ENCODE assay signal across 8 cellular contexts in the genomic region with DNA sequence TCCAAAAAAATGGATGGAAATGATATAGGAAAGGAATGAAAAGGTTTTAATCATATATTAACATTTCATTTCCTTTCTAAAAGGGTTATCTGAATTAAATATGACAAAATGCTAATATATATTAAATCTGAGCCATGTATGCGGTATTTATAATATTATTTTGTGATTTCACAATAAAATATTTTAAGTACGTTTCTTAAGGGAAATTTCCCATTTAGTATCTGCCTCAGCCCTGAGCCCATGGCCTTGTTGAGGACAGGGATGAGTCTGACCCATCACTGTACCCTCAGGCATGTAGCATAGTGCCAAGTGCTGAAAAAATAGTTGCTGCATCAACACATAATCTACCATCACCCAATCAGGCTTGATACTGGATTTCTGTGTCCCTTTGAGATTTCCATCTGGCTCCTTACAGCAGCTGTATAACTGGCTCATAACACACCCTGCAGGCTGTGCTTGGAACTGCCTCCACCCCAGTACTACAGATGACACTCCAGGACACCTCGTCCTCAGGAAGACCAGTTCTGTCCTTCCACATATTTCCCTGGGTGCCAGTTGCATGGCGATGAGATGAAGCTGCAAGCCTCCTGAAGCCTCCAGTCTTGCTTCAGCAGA. TPM values are rescaled to one million over a fixed set of nuclear protein-coding genes. Genes with fewer than 3 reads are reported as not detected.
A peak's percentile ranks its signal among the peaks of the same experiment; 100 is the strongest.
DNase-seq lines count a peak whose midpoint lies in the region; ATAC-seq and TF ChIP-seq lines count a peak whose summit lies in the region.

No MANE protein-coding gene starts in this region.

- no peaks in the 10 kb centered on the region for H3K9me3 ChIP-seq in breast epithelium
- H3K9me3 ChIP-seq in testis: no peaks in the 10 kb centered on the region

- H3K9me3 Mint-ChIP-seq in MCF 10A (ENCODE audit: unreplicated experiment) (peaks cover 9% of the 10 kb centered on the region), WTC11 (no peaks in the 10 kb centered on the region)

- CTCF ChIA-PET in MCF 10A (lab: Yijun Ruan, JAX): no interaction called here
- CTCF ChIA-PET in WTC11 (lab: Charles Lee): interaction anchor here (0.6 to 1.6 kb wide), 6 partner anchors 11 to 101 kb away, joined by 3 to 6 read pairs (median 3); no protein-coding TSS in a partner anchor

- H3K27me3 ChIP-seq in breast epithelium: no peaks in the 10 kb centered on the region
- no peaks in the 10 kb centered on the region for H3K27me3 ChIP-seq in testis

- BruUV-seq in MCF 10A (replicated peaks; lab: Mats Ljungman, UMichigan): no TSS peak

- DNase-seq in MCF 10A (ENCODE audit: unreplicated experiment): peak; percentile 54
- no peak for DNase-seq in breast epithelium (ENCODE audit: low spot score in 2 of 2)
- DNase-seq in WTC11 (ENCODE audit: low spot score): peak; percentile 76
- DNase-seq in left lobe of liver (ENCODE audit: low spot score): no peak
- no peak for DNase-seq in ureter (ENCODE audit: low spot score)
- DNase-seq in GM03348 (ENCODE audit: low spot score): no peak
- no peak for DNase-seq in testis

- POLR2A ChIA-PET in MCF 10A (lab: Yijun Ruan, JAX): interaction anchor here (0.5 to 3.0 kb wide), 5 partner anchors 32 to 311 kb away, joined by 3 to 10 read pairs (median 3); no protein-coding TSS in a partner anchor
- POLR2A ChIA-PET in WTC11 (lab: Charles Lee): no interaction called here

- no peak overlapping the region for H3K27ac ChIP-seq in breast epithelium
- H3K27ac ChIP-seq in testis: no peak overlapping the region

- peak overlapping the region; percentile 80 for H3K27ac Mint-ChIP-seq in MCF 10A (ENCODE audit: low read depth, unreplicated experiment)
- H3K27ac Mint-ChIP-seq in WTC11: no peak overlapping the region

- ATAC-seq in HG03354 (IDR thresholded peaks at IDR 0.05; ENCODE audit: poor library complexity, severe bottlenecking, unreplicated experiment) (peak; percentile 86), WTC11 (peak; percentile 100), left lobe of liver (peak; percentile 86)

- H3K4me1 Mint-ChIP-seq in MCF 10A (ENCODE audit: insufficient read depth, unreplicated experiment): peaks cover 12% of the 10 kb centered on the region
- H3K4me1 Mint-ChIP-seq in WTC11: no peaks in the 10 kb centered on the region

- H3K27me3 Mint-ChIP-seq in MCF 10A (ENCODE audit: insufficient read depth, unreplicated experiment): no peaks in the 10 kb centered on the region
- H3K27me3 Mint-ChIP-seq in WTC11 (ENCODE audit: low read depth): no peaks in the 10 kb centered on the region; the same call in 1 of the 2 replicates

- intact Hi-C loops in MCF 10A (cut with micrococcal nuclease) (loop anchor here (5.0 kb wide), 1 partner anchor 312 kb away; a partner anchor contains a TSS), breast epithelium (cut with DNase I; ENCODE audit: low total_unique reads) (no loop called here), testis (cut with DNase I; ENCODE audit: low total_unique reads) (no loop called here)

- H3K36me3 ChIP-seq in breast epithelium (peaks cover 9% of the 10 kb centered on the region), testis (ENCODE audit: low read depth, missing control alignments) (no peaks in the 10 kb centered on the region)

- peaks cover 39% of the 10 kb centered on the region for H3K36me3 Mint-ChIP-seq in MCF 10A (ENCODE audit: insufficient read depth, unreplicated experiment)
- H3K36me3 Mint-ChIP-seq in WTC11: no peaks in the 10 kb centered on the region; the same call in 1 of the 2 replicates

- H3K4me3 Mint-ChIP-seq in MCF 10A (ENCODE audit: unreplicated experiment): no peak overlapping the region
- no peak overlapping the region for H3K4me3 Mint-ChIP-seq in WTC11

- H3K4me1 ChIP-seq in breast epithelium: no peaks in the 10 kb centered on the region
- no peaks in the 10 kb centered on the region for H3K4me1 ChIP-seq in testis

- no peak overlapping the region for H3K4me3 ChIP-seq in breast epithelium
- H3K4me3 ChIP-seq in testis: no peak overlapping the region

- 81 to 94% methylated on average over 4 of the region's 4 CpGs for WGBS in testis, 2 donors

- TF ChIP-seq POLR2A in breast epithelium (IDR thresholded peaks at IDR 0.05): no peak
- no peak for TF ChIP-seq POLR2A in testis (IDR thresholded peaks at IDR 0.05)

- peak; percentile 24 for TF ChIP-seq CTCF in MCF 10A (IDR thresholded peaks at IDR 0.05; ENCODE audit: unreplicated experiment)
- no peak for TF ChIP-seq CTCF in breast epithelium (IDR thresholded peaks at IDR 0.05)
- TF ChIP-seq CTCF in WTC11 (IDR thresholded peaks at IDR 0.05): peak; percentile 55; the same call in 1 of the 2 replicates
- peak in 1 of 3 experiments; percentile 35 for TF ChIP-seq CTCF in testis (IDR thresholded peaks at IDR 0.05)

TF ChIP-seq in WTC11, 78 proteins besides CTCF, POLR2A, EP300 and RAD21:
- TF ChIP-seq ZNF423 (CRISPR knock-in tag; IDR thresholded peaks at IDR 0.05) (no peak), NR1H2 (CRISPR knock-in tag; IDR thresholded peaks at IDR 0.05) (no peak), ZNF138 (CRISPR knock-in tag; conservative IDR thresholded peaks at IDR 0.05) (no peak), FOXK1 (CRISPR knock-in tag; IDR thresholded peaks at IDR 0.05) (no peak), MYBL2 (CRISPR knock-in tag; IDR thresholded peaks at IDR 0.05) (no peak), ZNF396 (CRISPR knock-in tag; IDR thresholded peaks at IDR 0.05; ENCODE audit: borderline replicate concordance) (no peak), ESRRA (CRISPR knock-in tag; IDR thresholded peaks at IDR 0.05; ENCODE audit: borderline replicate concordance) (no peak), ATF1 (CRISPR knock-in tag; IDR thresholded peaks at IDR 0.05) (no peak), TP53 (CRISPR knock-in tag; IDR thresholded peaks at IDR 0.05) (no peak), ZNF671 (CRISPR knock-in tag; IDR thresholded peaks at IDR 0.05) (no peak), HMGA2 (CRISPR knock-in tag; IDR thresholded peaks at IDR 0.05) (no peak), GABPB1 (CRISPR knock-in tag; IDR thresholded peaks at IDR 0.05) (no peak)
- TF ChIP-seq, protein P1, sequence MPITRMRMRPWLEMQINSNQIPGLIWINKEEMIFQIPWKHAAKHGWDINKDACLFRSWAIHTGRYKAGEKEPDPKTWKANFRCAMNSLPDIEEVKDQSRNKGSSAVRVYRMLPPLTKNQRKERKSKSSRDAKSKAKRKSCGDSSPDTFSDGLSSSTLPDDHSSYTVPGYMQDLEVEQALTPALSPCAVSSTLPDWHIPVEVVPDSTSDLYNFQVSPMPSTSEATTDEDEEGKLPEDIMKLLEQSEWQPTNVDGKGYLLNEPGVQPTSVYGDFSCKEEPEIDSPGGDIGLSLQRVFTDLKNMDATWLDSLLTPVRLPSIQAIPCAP (CRISPR knock-in tag; IDR thresholded peaks at IDR 0.05): no peak
- TF ChIP-seq, protein P2, sequence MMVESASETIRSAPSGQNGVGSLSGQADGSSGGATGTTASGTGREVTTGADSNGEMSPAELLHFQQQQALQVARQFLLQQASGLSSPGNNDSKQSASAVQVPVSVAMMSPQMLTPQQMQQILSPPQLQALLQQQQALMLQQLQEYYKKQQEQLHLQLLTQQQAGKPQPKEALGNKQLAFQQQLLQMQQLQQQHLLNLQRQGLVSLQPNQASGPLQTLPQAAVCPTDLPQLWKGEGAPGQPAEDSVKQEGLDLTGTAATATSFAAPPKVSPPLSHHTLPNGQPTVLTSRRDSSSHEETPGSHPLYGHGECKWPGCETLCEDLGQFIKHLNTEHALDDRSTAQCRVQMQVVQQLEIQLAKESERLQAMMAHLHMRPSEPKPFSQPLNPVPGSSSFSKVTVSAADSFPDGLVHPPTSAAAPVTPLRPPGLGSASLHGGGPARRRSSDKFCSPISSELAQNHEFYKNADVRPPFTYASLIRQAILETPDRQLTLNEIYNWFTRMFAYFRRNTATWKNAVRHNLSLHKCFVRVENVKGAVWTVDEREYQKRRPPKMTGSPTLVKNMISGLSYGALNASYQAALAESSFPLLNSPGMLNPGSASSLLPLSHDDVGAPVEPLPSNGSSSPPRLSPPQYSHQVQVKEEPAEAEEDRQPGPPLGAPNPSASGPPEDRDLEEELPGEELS (CRISPR knock-in tag; IDR thresholded peaks at IDR 0.05): no peak
- TF ChIP-seq, protein P3, sequence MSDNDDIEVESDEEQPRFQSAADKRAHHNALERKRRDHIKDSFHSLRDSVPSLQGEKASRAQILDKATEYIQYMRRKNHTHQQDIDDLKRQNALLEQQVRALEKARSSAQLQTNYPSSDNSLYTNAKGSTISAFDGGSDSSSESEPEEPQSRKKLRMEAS (CRISPR knock-in tag; IDR thresholded peaks at IDR 0.05): no peak
- TF ChIP-seq, protein P4, sequence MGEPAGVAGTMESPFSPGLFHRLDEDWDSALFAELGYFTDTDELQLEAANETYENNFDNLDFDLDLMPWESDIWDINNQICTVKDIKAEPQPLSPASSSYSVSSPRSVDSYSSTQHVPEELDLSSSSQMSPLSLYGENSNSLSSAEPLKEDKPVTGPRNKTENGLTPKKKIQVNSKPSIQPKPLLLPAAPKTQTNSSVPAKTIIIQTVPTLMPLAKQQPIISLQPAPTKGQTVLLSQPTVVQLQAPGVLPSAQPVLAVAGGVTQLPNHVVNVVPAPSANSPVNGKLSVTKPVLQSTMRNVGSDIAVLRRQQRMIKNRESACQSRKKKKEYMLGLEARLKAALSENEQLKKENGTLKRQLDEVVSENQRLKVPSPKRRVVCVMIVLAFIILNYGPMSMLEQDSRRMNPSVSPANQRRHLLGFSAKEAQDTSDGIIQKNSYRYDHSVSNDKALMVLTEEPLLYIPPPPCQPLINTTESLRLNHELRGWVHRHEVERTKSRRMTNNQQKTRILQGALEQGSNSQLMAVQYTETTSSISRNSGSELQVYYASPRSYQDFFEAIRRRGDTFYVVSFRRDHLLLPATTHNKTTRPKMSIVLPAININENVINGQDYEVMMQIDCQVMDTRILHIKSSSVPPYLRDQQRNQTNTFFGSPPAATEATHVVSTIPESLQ (CRISPR knock-in tag; IDR thresholded peaks at IDR 0.05): no peak

RNA-seq across cellular contexts. Expression of a gene that starts 59.4 kb away (rescaled TPM):
- 3.9 and 7.4 TPM in 2 replicates for total RNA-seq in MCF 10A (2022)
- total RNA-seq in breast epithelium: under 1 TPM; 0.32 to 0.59 (median 0.33) TPM
- total RNA-seq in WTC11 (2021): 2.3 to 5.9 TPM (median 4.1 TPM) in 3 replicates
- total RNA-seq in left lobe of liver: 2.5 TPM
- total RNA-seq in ureter: 11.3 TPM
- 1 to 10 TPM; 5.6 to 8.7 TPM for total RNA-seq in testis
- 5.5 TPM for polyA plus RNA-seq in testis (ENCODE audit: insufficient read depth, low read depth, low replicate concordance)

Comparison
In these comparisons a context has a peak if more than half of its experiments do, and no peak if none do; other contexts are left out.
1. DNase-seq: peak in MCF 10A (single experiment) and WTC11 (single experiment); none in breast epithelium (0 of 2), left lobe of liver (single experiment), ureter (single experiment), GM03348 (single experiment) and testis (single experiment).
2. CTCF ChIP-seq: peak in MCF 10A (single experiment) and WTC11 (single experiment); none in breast epithelium (0 of 3).
3. Peak in every context shown above with its lines, with median percentiles within 50 percentile points of each other: ATAC-seq.